ENCODE assay signal across 8 cellular contexts in genomic region chr17:16521070-16521727, GRCh38. TPM values are rescaled to one million over a fixed set of nuclear protein-coding genes. Genes with fewer than 3 reads are reported as not detected.
A peak's percentile ranks its signal among the peaks of the same experiment; 100 is the strongest.
DNase-seq lines count a peak whose midpoint lies in the region; ATAC-seq and TF ChIP-seq lines count a peak whose summit lies in the region.

No MANE protein-coding gene starts in this region.

- H3K4me1 ChIP-seq in SK-N-SH (ENCODE audit: control insufficient read depth in 1 of 2, insufficient read depth in 2 of 2, low read depth in 1 of 2, low read length in 1 of 2), result peaks cover 5 to 8% of the 10 kb centered on the region in 2 experiments; a peak in 2 of 4 replicates

- H4K20me1 ChIP-seq in SK-N-SH (ENCODE audit: insufficient read depth), result no peaks in the 10 kb centered on the region

- H3K36me3 Mint-ChIP-seq in glutamatergic neuron (ENCODE audit: unreplicated experiment) (no peaks in the 10 kb centered on the region), progenitor cell of endocrine pancreas (ENCODE audit: insufficient read depth) (no peaks in the 10 kb centered on the region)

- H3K4me3 ChIP-seq in NB4 (ENCODE audit: low read depth, low read length), result no peak overlapping the region
- H3K4me3 ChIP-seq in SK-N-SH (ENCODE audit: low read depth in 2 of 2, low read length in 1 of 2), result no peak overlapping the region; a peak in 1 of 4 replicates

- H3K4me1 Mint-ChIP-seq in glutamatergic neuron (ENCODE audit: low read depth, unreplicated experiment) (peaks cover 9% of the 10 kb centered on the region), progenitor cell of endocrine pancreas (ENCODE audit: low read depth) (peaks cover 5% of the 10 kb centered on the region)

- DNase-seq in CD1c-positive myeloid dendritic cell (ENCODE audit: extremely low spot score) (peak; percentile 87), NB4 (ENCODE audit: low read depth) (peak; percentile 92), SK-N-SH (peak; percentile 83), glutamatergic neuron (peak; percentile 69), progenitor cell of endocrine pancreas (ENCODE audit: low spot score, unreplicated experiment) (peak; percentile 52)
- peak; percentile 60 for DNase-seq in activated naive CD4-positive, alpha-beta T cell treated with anti-CD3 and anti-CD28 coated beads, Interleukin-2, amount 50 U/mL, for 16 hours

- peak; percentile 32 for ATAC-seq in GM19468 (IDR thresholded peaks at IDR 0.05; ENCODE audit: extremely low read depth, unreplicated experiment)
- ATAC-seq in HG03520 (IDR thresholded peaks at IDR 0.05; ENCODE audit: unreplicated experiment), result no peak

- peak overlapping the region; percentile 94 for H2AFZ ChIP-seq in SK-N-SH (ENCODE audit: low read depth)

- no peaks in the 10 kb centered on the region for H3K9me3 ChIP-seq in SK-N-SH

- peak; percentile 93 for TF ChIP-seq CTCF in NB4 (IDR thresholded peaks at IDR 0.05; ENCODE audit: low read depth, low read length)
- TF ChIP-seq CTCF in SK-N-SH (IDR thresholded peaks at IDR 0.05), result peak; percentile 92
- peak; percentile 89 for TF ChIP-seq CTCF in glutamatergic neuron (IDR thresholded peaks at IDR 0.05; ENCODE audit: partially characterized antibody, unreplicated experiment)
- peak; percentile 91 for TF ChIP-seq CTCF in progenitor cell of endocrine pancreas (IDR thresholded peaks at IDR 0.05; ENCODE audit: unreplicated experiment)

- H3K4me3 Mint-ChIP-seq in glutamatergic neuron (ENCODE audit: unreplicated experiment) (no peak overlapping the region), progenitor cell of endocrine pancreas (ENCODE audit: low read depth) (no peak overlapping the region)

- no peaks in the 10 kb centered on the region for H3K36me3 ChIP-seq in SK-N-SH (replicated peaks in 1 of 2; ENCODE audit: control insufficient read depth in 1 of 2, insufficient read depth in 2 of 2, low read length in 1 of 2)

- CTCF ChIA-PET in SK-N-SH (lab: Yijun Ruan, JAX), result interaction anchor here (0.5 to 33.3 kb wide), 34 partner anchors 10 to 195 kb away, joined by 3 to 746 read pairs (median 6); partner anchors contain the start of genes CENPV and UBB

- H3K4me2 ChIP-seq in SK-N-SH, result no peak overlapping the region

- no peaks in the 10 kb centered on the region for H3K79me2 ChIP-seq in SK-N-SH (ENCODE audit: insufficient read depth)

- WGBS in SK-N-SH (ENCODE audit: low lambda C conversion rate), result 41% methylated on average over 7 of the region's 7 CpGs

- no peaks in the 10 kb centered on the region for H3K9me2 ChIP-seq in SK-N-SH

- H3K9me3 Mint-ChIP-seq in glutamatergic neuron (ENCODE audit: unreplicated experiment), result peaks cover 7% of the 10 kb centered on the region
- no peaks in the 10 kb centered on the region for H3K9me3 Mint-ChIP-seq in progenitor cell of endocrine pancreas (ENCODE audit: low read depth)

- H3K27ac ChIP-seq in SK-N-SH (ENCODE audit: low read depth in 2 of 2, low read length in 1 of 2), result no peak overlapping the region

- no peaks in the 10 kb centered on the region; the same call in 1 of the 2 replicates for H3K27me3 ChIP-seq in SK-N-SH (ENCODE audit: insufficient read depth)

- peak; percentile 99 for TF ChIP-seq RAD21 in SK-N-SH (IDR thresholded peaks at IDR 0.05; ENCODE audit: low read length)

- no peak for TF ChIP-seq EP300 in SK-N-SH (IDR thresholded peaks at IDR 0.05; ENCODE audit: borderline replicate concordance in 1 of 2, low read depth in 1 of 2, low read length in 1 of 2)

- POLR2A ChIA-PET in SK-N-SH (lab: Yijun Ruan, JAX), result interaction anchor here (0.9 to 1.1 kb wide), 2 partner anchors 65 to 68 kb away, joined by 3 to 4 read pairs; no protein-coding TSS in a partner anchor

- H3K9ac ChIP-seq in SK-N-SH, result no peak overlapping the region

- no peaks in the 10 kb centered on the region for H3F3A ChIP-seq in SK-N-SH (replicated peaks; ENCODE audit: insufficient read depth)

- H3K27ac Mint-ChIP-seq in glutamatergic neuron (ENCODE audit: unreplicated experiment), result no peak overlapping the region
- H3K27ac Mint-ChIP-seq in progenitor cell of endocrine pancreas, result no peak overlapping the region

- peaks cover 4% of the 10 kb centered on the region for H3K27me3 Mint-ChIP-seq in glutamatergic neuron (ENCODE audit: unreplicated experiment)
- H3K27me3 Mint-ChIP-seq in progenitor cell of endocrine pancreas, result peaks cover 14% of the 10 kb centered on the region

- no peak for TF ChIP-seq POLR2A in NB4 (IDR thresholded peaks at IDR 0.05; ENCODE audit: extremely low read depth, insufficient read length)

TF ChIP-seq in SK-N-SH, 30 proteins besides CTCF, POLR2A, EP300 and RAD21 (continues in another document):
- TF ChIP-seq MAX (IDR thresholded peaks at IDR 0.05; ENCODE audit: low read depth) (no peak), CHD2 (IDR thresholded peaks at IDR 0.05; ENCODE audit: low read length, partially characterized antibody) (no peak), RXRA (IDR thresholded peaks at IDR 0.05; ENCODE audit: borderline replicate concordance, low read depth) (no peak), MEF2A (IDR thresholded peaks at IDR 0.05; ENCODE audit: borderline replicate concordance, low read depth) (no peak), JUND (IDR thresholded peaks at IDR 0.05) (no peak), FOXJ3 (CRISPR knock-in tag; IDR thresholded peaks at IDR 0.05) (no peak), NFIC (IDR thresholded peaks at IDR 0.05; ENCODE audit: borderline replicate concordance) (no peak), SMC3 (IDR thresholded peaks at IDR 0.05; ENCODE audit: low read depth, low read length) (peak; percentile 99), TEAD4 (IDR thresholded peaks at IDR 0.05; ENCODE audit: borderline replicate concordance, insufficient read depth) (no peak), MXI1 (IDR thresholded peaks at IDR 0.05; ENCODE audit: low read depth, low read length) (no peak), ELF1 (IDR thresholded peaks at IDR 0.05) (peak; percentile 49; the same call in 1 of the 2 replicates), FOSL2 (IDR thresholded peaks at IDR 0.05; ENCODE audit: borderline replicate concordance, low read depth) (no peak), GATA2 (CRISPR knock-in tag; IDR thresholded peaks at IDR 0.05) (no peak), PBX3 (IDR thresholded peaks at IDR 0.05) (no peak), NRF1 (IDR thresholded peaks at IDR 0.05; ENCODE audit: low read depth, low read length) (no peak)
- TF ChIP-seq, protein P1, sequence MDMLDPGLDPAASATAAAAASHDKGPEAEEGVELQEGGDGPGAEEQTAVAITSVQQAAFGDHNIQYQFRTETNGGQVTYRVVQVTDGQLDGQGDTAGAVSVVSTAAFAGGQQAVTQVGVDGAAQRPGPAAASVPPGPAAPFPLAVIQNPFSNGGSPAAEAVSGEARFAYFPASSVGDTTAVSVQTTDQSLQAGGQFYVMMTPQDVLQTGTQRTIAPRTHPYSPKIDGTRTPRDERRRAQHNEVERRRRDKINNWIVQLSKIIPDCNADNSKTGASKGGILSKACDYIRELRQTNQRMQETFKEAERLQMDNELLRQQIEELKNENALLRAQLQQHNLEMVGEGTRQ (IDR thresholded peaks at IDR 0.05; ENCODE audit: borderline replicate concordance, low read depth, low read length), result no peak
- TF ChIP-seq, protein P2, sequence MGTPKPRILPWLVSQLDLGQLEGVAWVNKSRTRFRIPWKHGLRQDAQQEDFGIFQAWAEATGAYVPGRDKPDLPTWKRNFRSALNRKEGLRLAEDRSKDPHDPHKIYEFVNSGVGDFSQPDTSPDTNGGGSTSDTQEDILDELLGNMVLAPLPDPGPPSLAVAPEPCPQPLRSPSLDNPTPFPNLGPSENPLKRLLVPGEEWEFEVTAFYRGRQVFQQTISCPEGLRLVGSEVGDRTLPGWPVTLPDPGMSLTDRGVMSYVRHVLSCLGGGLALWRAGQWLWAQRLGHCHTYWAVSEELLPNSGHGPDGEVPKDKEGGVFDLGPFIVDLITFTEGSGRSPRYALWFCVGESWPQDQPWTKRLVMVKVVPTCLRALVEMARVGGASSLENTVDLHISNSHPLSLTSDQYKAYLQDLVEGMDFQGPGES (IDR thresholded peaks at IDR 0.05; ENCODE audit: low read depth, low read length), result no peak
- TF ChIP-seq, protein P3, sequence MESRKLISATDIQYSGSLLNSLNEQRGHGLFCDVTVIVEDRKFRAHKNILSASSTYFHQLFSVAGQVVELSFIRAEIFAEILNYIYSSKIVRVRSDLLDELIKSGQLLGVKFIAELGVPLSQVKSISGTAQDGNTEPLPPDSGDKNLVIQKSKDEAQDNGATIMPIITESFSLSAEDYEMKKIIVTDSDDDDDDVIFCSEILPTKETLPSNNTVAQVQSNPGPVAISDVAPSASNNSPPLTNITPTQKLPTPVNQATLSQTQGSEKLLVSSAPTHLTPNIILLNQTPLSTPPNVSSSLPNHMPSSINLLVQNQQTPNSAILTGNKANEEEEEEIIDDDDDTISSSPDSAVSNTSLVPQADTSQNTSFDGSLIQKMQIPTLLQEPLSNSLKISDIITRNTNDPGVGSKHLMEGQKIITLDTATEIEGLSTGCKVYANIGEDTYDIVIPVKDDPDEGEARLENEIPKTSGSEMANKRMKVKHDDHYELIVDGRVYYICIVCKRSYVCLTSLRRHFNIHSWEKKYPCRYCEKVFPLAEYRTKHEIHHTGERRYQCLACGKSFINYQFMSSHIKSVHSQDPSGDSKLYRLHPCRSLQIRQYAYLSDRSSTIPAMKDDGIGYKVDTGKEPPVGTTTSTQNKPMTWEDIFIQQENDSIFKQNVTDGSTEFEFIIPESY (IDR thresholded peaks at IDR 0.05; ENCODE audit: borderline replicate concordance, low read depth), result no peak

RNA-seq across cellular contexts. Expression of gene LRRC75A, which starts 29.2 kb away (rescaled TPM):
- polyA plus RNA-seq in SK-N-SH (2012; rRNA removed), result 1.2 and 1.3 TPM in 2 replicates
- 0.60 and 0.71 TPM in 2 replicates for polyA plus RNA-seq in SK-N-SH (2012; cell fraction: cytosol; rRNA removed)
- polyA plus RNA-seq in SK-N-SH (2012; cell fraction: nucleus; rRNA removed), result 1.8 and 2.0 TPM in 2 replicates
- 7.3 TPM for total RNA-seq in glutamatergic neuron (ENCODE audit: unreplicated experiment)
- total RNA-seq in progenitor cell of endocrine pancreas, result 8.5 and 9.7 TPM in 2 replicates

RNA-seq across cellular contexts. Expression of gene ZNF287, which starts 47.8 kb away (rescaled TPM):
- 6.1 and 6.6 TPM in 2 replicates for polyA plus RNA-seq in SK-N-SH (2012; rRNA removed)
- 5.4 TPM in 2 replicates for polyA plus RNA-seq in SK-N-SH (2012; cell fraction: cytosol; rRNA removed)
- polyA plus RNA-seq in SK-N-SH (2012; cell fraction: nucleus; rRNA removed), result 10.4 and 10.6 TPM in 2 replicates
- total RNA-seq in glutamatergic neuron (ENCODE audit: unreplicated experiment) (17.4 TPM), progenitor cell of endocrine pancreas (11.6 TPM in 2 replicates)
